ENCODE assay signal across 1 cellular context in the genomic region with DNA sequence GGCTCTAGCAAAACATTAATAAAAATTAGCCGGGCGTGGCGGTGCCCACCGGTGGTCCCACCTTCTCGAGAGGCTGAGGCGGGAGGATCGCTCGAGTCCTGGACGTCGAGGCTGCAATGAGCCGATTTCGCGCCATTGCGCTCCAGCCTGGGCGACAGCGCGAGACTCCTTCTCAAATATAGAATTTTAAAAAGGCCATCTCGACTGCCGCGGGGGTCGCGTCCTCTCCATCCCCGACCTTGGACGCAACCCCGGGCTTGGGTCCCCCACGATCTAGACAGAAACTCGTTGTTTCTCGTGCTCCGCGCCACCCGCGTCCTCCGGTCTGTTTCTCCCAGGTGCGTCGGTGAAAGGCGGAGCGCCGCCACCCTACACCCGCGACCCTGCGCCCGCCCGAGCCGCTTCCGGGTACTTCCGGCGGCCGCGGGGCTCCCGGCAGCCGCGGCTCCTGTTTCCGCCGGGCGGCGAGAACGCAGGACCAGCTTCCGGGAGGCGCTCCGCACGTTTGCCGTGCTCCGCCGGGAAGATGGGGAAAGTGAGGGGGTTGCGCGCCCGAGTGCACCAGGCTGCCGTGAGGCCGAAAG.
TF ChIP-seq lines count a peak whose summit lies in the region.

A gene with protein sequence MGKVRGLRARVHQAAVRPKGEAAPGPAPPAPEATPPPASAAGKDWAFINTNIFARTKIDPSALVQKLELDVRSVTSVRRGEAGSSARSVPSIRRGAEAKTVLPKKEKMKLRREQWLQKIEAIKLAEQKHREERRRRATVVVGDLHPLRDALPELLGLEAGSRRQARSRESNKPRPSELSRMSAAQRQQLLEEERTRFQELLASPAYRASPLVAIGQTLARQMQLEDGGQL (plus strand): TSS at position 498 of the 584 bp plus-strand sequence. CDS start 29 bp downstream, at position 527.

TF ChIP-seq in A549, 52 proteins besides CTCF, POLR2A, EP300 and RAD21 (continued from another document):
- TF ChIP-seq HMGXB4 (CRISPR knock-in tag; IDR thresholded peaks at IDR 0.05; ENCODE audit: borderline replicate concordance) = no peak
- TF ChIP-seq KDM5A (IDR thresholded peaks at IDR 0.05) = peak; percentile 45
- no peak for TF ChIP-seq BHLHE40 (IDR thresholded peaks at IDR 0.05; ENCODE audit: low read depth, low read length)
- no peak for TF ChIP-seq ELK1 (IDR thresholded peaks at IDR 0.05; ENCODE audit: low read depth, low read length)
- TF ChIP-seq MAFK (IDR thresholded peaks at IDR 0.05; ENCODE audit: partially characterized antibody) = no peak
- no peak for TF ChIP-seq NR3C1 (IDR thresholded peaks at IDR 0.05)
- TF ChIP-seq ZNF302 (CRISPR knock-in tag; IDR thresholded peaks at IDR 0.05) = no peak
- no peak for TF ChIP-seq POLR2AphosphoS2 (conservative IDR thresholded peaks at IDR 0.05; ENCODE audit: low read length)
- TF ChIP-seq JUN (IDR thresholded peaks at IDR 0.05) = peak; percentile 54 to 92; a peak in 3 of 5 replicates
- TF ChIP-seq PBX3 (IDR thresholded peaks at IDR 0.05) = no peak
- TF ChIP-seq, protein P1, sequence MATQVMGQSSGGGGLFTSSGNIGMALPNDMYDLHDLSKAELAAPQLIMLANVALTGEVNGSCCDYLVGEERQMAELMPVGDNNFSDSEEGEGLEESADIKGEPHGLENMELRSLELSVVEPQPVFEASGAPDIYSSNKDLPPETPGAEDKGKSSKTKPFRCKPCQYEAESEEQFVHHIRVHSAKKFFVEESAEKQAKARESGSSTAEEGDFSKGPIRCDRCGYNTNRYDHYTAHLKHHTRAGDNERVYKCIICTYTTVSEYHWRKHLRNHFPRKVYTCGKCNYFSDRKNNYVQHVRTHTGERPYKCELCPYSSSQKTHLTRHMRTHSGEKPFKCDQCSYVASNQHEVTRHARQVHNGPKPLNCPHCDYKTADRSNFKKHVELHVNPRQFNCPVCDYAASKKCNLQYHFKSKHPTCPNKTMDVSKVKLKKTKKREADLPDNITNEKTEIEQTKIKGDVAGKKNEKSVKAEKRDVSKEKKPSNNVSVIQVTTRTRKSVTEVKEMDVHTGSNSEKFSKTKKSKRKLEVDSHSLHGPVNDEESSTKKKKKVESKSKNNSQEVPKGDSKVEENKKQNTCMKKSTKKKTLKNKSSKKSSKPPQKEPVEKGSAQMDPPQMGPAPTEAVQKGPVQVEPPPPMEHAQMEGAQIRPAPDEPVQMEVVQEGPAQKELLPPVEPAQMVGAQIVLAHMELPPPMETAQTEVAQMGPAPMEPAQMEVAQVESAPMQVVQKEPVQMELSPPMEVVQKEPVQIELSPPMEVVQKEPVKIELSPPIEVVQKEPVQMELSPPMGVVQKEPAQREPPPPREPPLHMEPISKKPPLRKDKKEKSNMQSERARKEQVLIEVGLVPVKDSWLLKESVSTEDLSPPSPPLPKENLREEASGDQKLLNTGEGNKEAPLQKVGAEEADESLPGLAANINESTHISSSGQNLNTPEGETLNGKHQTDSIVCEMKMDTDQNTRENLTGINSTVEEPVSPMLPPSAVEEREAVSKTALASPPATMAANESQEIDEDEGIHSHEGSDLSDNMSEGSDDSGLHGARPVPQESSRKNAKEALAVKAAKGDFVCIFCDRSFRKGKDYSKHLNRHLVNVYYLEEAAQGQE (IDR thresholded peaks at IDR 0.05) = no peak
- TF ChIP-seq FOSL2 (IDR thresholded peaks at IDR 0.05) = no peak
- no peak for TF ChIP-seq FOSL2 (CRISPR knock-in tag; IDR thresholded peaks at IDR 0.05)
- TF ChIP-seq HOXA7 (CRISPR knock-in tag; IDR thresholded peaks at IDR 0.05) = no peak
- TF ChIP-seq RARB (CRISPR knock-in tag; IDR thresholded peaks at IDR 0.05) = no peak
- no peak for TF ChIP-seq HDAC2 (IDR thresholded peaks at IDR 0.05)
- TF ChIP-seq RFX5 (IDR thresholded peaks at IDR 0.05) = no peak
- peak; percentile 24; the same call in 2 of the 3 replicates for TF ChIP-seq SMC3 (IDR thresholded peaks at IDR 0.05)
- TF ChIP-seq HOXB13 (CRISPR knock-in tag; IDR thresholded peaks at IDR 0.05; ENCODE audit: low read depth) = peak; percentile 29; the same call in 1 of the 2 replicates
- TF ChIP-seq, protein P2, sequence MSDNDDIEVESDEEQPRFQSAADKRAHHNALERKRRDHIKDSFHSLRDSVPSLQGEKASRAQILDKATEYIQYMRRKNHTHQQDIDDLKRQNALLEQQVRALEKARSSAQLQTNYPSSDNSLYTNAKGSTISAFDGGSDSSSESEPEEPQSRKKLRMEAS (IDR thresholded peaks at IDR 0.05) = peak; percentile 85
- no peak for TF ChIP-seq ZC3H11A (IDR thresholded peaks at IDR 0.05)
- no peak for TF ChIP-seq GATA3 (IDR thresholded peaks at IDR 0.05; ENCODE audit: borderline replicate concordance)
- TF ChIP-seq, protein P3, sequence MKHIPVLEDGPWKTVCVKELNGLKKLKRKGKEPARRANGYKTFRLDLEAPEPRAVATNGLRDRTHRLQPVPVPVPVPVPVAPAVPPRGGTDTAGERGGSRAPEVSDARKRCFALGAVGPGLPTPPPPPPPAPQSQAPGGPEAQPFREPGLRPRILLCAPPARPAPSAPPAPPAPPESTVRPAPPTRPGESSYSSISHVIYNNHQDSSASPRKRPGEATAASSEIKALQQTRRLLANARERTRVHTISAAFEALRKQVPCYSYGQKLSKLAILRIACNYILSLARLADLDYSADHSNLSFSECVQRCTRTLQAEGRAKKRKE (CRISPR knock-in tag; IDR thresholded peaks at IDR 0.05; ENCODE audit: low read depth) = no peak
- TF ChIP-seq ZSCAN20 (CRISPR knock-in tag; IDR thresholded peaks at IDR 0.05) = no peak
- no peak for TF ChIP-seq FOXS1 (CRISPR knock-in tag; IDR thresholded peaks at IDR 0.05)
- TF ChIP-seq JUNB (IDR thresholded peaks at IDR 0.05) = no peak
- no peak for TF ChIP-seq SREBF2 (IDR thresholded peaks at IDR 0.05)
- no peak for TF ChIP-seq NFE2L2 (conservative IDR thresholded peaks at IDR 0.05; ENCODE audit: low read length)
- no peak for TF ChIP-seq EHMT2 (IDR thresholded peaks at IDR 0.05; ENCODE audit: low read depth)
- no peak for TF ChIP-seq CHD2 (IDR thresholded peaks at IDR 0.05; ENCODE audit: low read length, partially characterized antibody)
- no peak for TF ChIP-seq HOXB5 (CRISPR knock-in tag; IDR thresholded peaks at IDR 0.05)
- no peak for TF ChIP-seq FOSB (CRISPR knock-in tag; IDR thresholded peaks at IDR 0.05)
- TF ChIP-seq CBX2 (IDR thresholded peaks at IDR 0.05; ENCODE audit: borderline replicate concordance, low read depth) = no peak
